In genomic region chr17:16286009-16286946, GRCh38 we compare ENCODE assay signal across 8 cellular contexts.
A peak's percentile ranks its signal among the peaks of the same experiment; 100 is the strongest.
DNase-seq lines count a peak whose midpoint lies in the region; ATAC-seq, FAIRE-seq and TF ChIP-seq lines count a peak whose summit lies in the region.

No MANE protein-coding gene starts in this region.

- H3K27me3 ChIP-seq in dorsolateral prefrontal cortex (no peaks in the 10 kb centered on the region), lung (ENCODE audit: control insufficient read depth, insufficient read depth) (no peaks in the 10 kb centered on the region), WERI-Rb-1 (ENCODE audit: insufficient read depth, low read depth, severe bottlenecking) (no peaks in the 10 kb centered on the region)

- H3K36me3 ChIP-seq in lung (ENCODE audit: control insufficient read depth in 2 of 2, insufficient read depth in 2 of 2, low read length in 2 of 2), result no peaks in the 10 kb centered on the region
- H3K36me3 ChIP-seq in WERI-Rb-1, result no peaks in the 10 kb centered on the region; the same call in 1 of the 2 replicates

- peak overlapping the region in 8 of 59 donors; percentile 1 to 19 (median 10) for H3K4me3 ChIP-seq in dorsolateral prefrontal cortex
- no peak overlapping the region for H3K4me3 ChIP-seq in lung
- H3K4me3 ChIP-seq in WERI-Rb-1 (ENCODE audit: low read depth, low read length), result no peak overlapping the region

- no peaks in the 10 kb centered on the region for H3K9me3 Mint-ChIP-seq in activated CD4-positive, alpha-beta T cell treated with anti-CD3 and anti-CD28 coated beads, Interleukin-2, amount 10 ng/mL, durations not matched to agents 7 days and 5 days

- 17 to 26% methylated on average over 26 of the region's 26 CpGs for WGBS in lung, 2 donors

- intact Hi-C loops in dorsolateral prefrontal cortex (cut with DNase I), result loop anchor here in 1 of 2 donors (5.0 kb wide), 1 partner anchor 69 kb away; the partner anchor contains the start of genes NCOR1 and PIGL

- H3K27ac Mint-ChIP-seq in activated CD4-positive, alpha-beta T cell treated with anti-CD3 and anti-CD28 coated beads, Interleukin-2, amount 10 ng/mL, durations not matched to agents 7 days and 5 days, result peak overlapping the region; percentile 96

- H3K9me3 ChIP-seq in lung (ENCODE audit: control insufficient read depth in 2 of 2, insufficient read depth in 1 of 2, low read length in 1 of 2), result no peaks in the 10 kb centered on the region
- no peaks in the 10 kb centered on the region for H3K9me3 ChIP-seq in WERI-Rb-1 (ENCODE audit: severe bottlenecking)

- no peaks in the 10 kb centered on the region for H3K27me3 Mint-ChIP-seq in activated CD4-positive, alpha-beta T cell treated with anti-CD3 and anti-CD28 coated beads, Interleukin-2, amount 10 ng/mL, durations not matched to agents 7 days and 5 days

- POLR2A ChIA-PET in activated CD4-positive, alpha-beta T cell treated with anti-CD3 and anti-CD28 coated beads, Interleukin-2, amount 10 ng/mL, durations not matched to agents 7 days and 5 days (lab: Charles Lee), result interaction anchor here (0.6 kb wide), 2 partner anchors 19 to 94 kb away, joined by 3 read pairs; partner anchors contain the start of gene UBB

- H3K4me1 Mint-ChIP-seq in activated CD4-positive, alpha-beta T cell treated with anti-CD3 and anti-CD28 coated beads, Interleukin-2, amount 10 ng/mL, durations not matched to agents 7 days and 5 days, result peaks cover 50% of the 10 kb centered on the region

- peak; percentile 82 for ATAC-seq in lung (ENCODE audit: insufficient read depth, low FRiP score)

- CTCF ChIA-PET in activated CD4-positive, alpha-beta T cell treated with anti-CD3 and anti-CD28 coated beads, Interleukin-2, amount 10 ng/mL, durations not matched to agents 7 days and 5 days (lab: Charles Lee), result interaction anchor here (0.6 to 2.2 kb wide), 13 partner anchors 11 to 72 kb away, joined by 3 to 7 read pairs (median 4); no protein-coding TSS in a partner anchor

- TF ChIP-seq POLR2A in H54 (IDR thresholded peaks at IDR 0.05; ENCODE audit: low read depth, low read length), result no peak

- DNase-seq in GM04503 (ENCODE audit: low read depth) (peak; percentile 96), H54 (ENCODE audit: insufficient read length, low spot score) (peak; percentile 71), LoVo (ENCODE audit: low spot score) (peak; percentile 93), dorsolateral prefrontal cortex (peak in 1 of 10 donors; percentile 31), lung (ENCODE audit: low spot score) (peak; percentile 88), WERI-Rb-1 (no peak)
- peak; percentile 85 for DNase-seq in activated CD4-positive, alpha-beta T cell treated with anti-CD3 and anti-CD28 coated beads, Interleukin-2, amount 10 ng/mL, durations not matched to agents 7 days and 5 days
- DNase-seq in stimulated activated CD8-positive, alpha-beta memory T cell treated with anti-CD3 and anti-CD28 coated beads, Interleukin-12 subunit alpha, Interleukin-12 subunit beta, amount 100 ng/mL, for 4 hours (ENCODE audit: low read depth), result peak; percentile 65

- H3K36me3 Mint-ChIP-seq in activated CD4-positive, alpha-beta T cell treated with anti-CD3 and anti-CD28 coated beads, Interleukin-2, amount 10 ng/mL, durations not matched to agents 7 days and 5 days (ENCODE audit: low read depth), result peaks cover 13% of the 10 kb centered on the region

- H3K27ac ChIP-seq in dorsolateral prefrontal cortex (peak overlapping the region in 58 of 59 donors; percentile 3 to 90 (median 79)), lung (ENCODE audit: low read depth in 1 of 2, low read length in 1 of 2) (peak overlapping the region; percentile 82 to 91), WERI-Rb-1 (no peak overlapping the region)

- H3K4me3 Mint-ChIP-seq in activated CD4-positive, alpha-beta T cell treated with anti-CD3 and anti-CD28 coated beads, Interleukin-2, amount 10 ng/mL, durations not matched to agents 7 days and 5 days, result peak overlapping the region; percentile 49

- H3K4me1 ChIP-seq in lung (ENCODE audit: control insufficient read depth in 2 of 2, insufficient read depth in 2 of 2, low read length in 2 of 2), result peaks cover 5 to 8% of the 10 kb centered on the region in 2 donors

- FAIRE-seq in H54 (lab: Jason Lieb, UNC), result peak; percentile 92

- TF ChIP-seq CTCF in dorsolateral prefrontal cortex (IDR thresholded peaks at IDR 0.05 in 54 of 56, conservative IDR thresholded peaks at IDR 0.05 in 2 of 56; ENCODE audit: low read depth in 1 of 56, partially characterized antibody in 56 of 56), result peak in 2 of 56 donors; percentile 13 to 17
- TF ChIP-seq CTCF in lung (IDR thresholded peaks at IDR 0.05; ENCODE audit: control extremely low read depth, extremely low read depth), result peak; percentile 3
- no peak for TF ChIP-seq CTCF in WERI-Rb-1 (IDR thresholded peaks at IDR 0.05; ENCODE audit: low read depth, low read length)
